ENCODE assay signal across 18 cellular contexts in genomic region chr9:21828853-21829405, GRCh38.
"Had no signal": no experiment of that assay in that cellular context is flagged by ENCODE, and none has a peak within 500 bp of the region (broad histone marks: within the 10 kb centered on the region; RNA-seq: fewer than 3 reads in every experiment).

No MANE protein-coding gene starts in this region.

- H3K27me3 ChIP-seq: breast epithelium, dorsolateral prefrontal cortex, gastrocnemius medialis, heart right ventricle, right atrium auricular region had no signal

- H3K27me3 Mint-ChIP-seq: activated CD8-positive, alpha-beta memory T cell treated with anti-CD3 and anti-CD28 coated beads, Interleukin-2, amount 10 ng/mL, durations not matched to agents 7 days and 5 days; T-cell had no signal

- H3K9me3 Mint-ChIP-seq: activated T-cell treated with anti-CD3 and anti-CD28 coated beads, Interleukin-2, amount 50 U/mL, for 4 hours; T-cell had no signal

- H3K36me3 ChIP-seq: breast epithelium had no signal

- H3K27ac Mint-ChIP-seq: activated CD8-positive, alpha-beta memory T cell treated with anti-CD3 and anti-CD28 coated beads, Interleukin-2, amount 10 ng/mL, durations not matched to agents 7 days and 5 days; T-cell had no signal

- H2AFZ ChIP-seq: parathyroid adenoma had no signal

- DNase-seq: activated CD4-positive, CD25-positive, alpha-beta regulatory T cell; activated CD8-positive, alpha-beta memory T cell treated with anti-CD3 and anti-CD28 coated beads, Interleukin-2, amount 10 ng/mL, durations not matched to agents 7 days and 5 days; activated gamma-delta T cell treated with Interleukin-2 at 50 U/mL for 16 hours; activated T-cell treated with anti-CD3 and anti-CD28 coated beads, Interleukin-2, amount 50 U/mL, for 4 hours; aorta; dorsolateral prefrontal cortex; gastrocnemius medialis; heart right ventricle; islet precursor cell; left ventricle myocardium superior; mesendoderm; small intestine; T-cell; trophoblast cell had no signal

- H3K9me3 ChIP-seq: breast epithelium, gastrocnemius medialis, right atrium auricular region had no signal

- H3K4me3 Mint-ChIP-seq: activated CD8-positive, alpha-beta memory T cell treated with anti-CD3 and anti-CD28 coated beads, Interleukin-2, amount 10 ng/mL, durations not matched to agents 7 days and 5 days; activated T-cell treated with anti-CD3 and anti-CD28 coated beads, Interleukin-2, amount 50 U/mL, for 4 hours; T-cell had no signal

- H3K9ac ChIP-seq: parathyroid adenoma had no signal

- H3K79me2 ChIP-seq: parathyroid adenoma had no signal

- H3K4me1 ChIP-seq: breast epithelium, parathyroid adenoma had no signal

- H3K27ac ChIP-seq: breast epithelium, dorsolateral prefrontal cortex, gastrocnemius medialis, heart right ventricle, parathyroid adenoma, right atrium auricular region, SK-N-MC had no signal

- H3K4me3 ChIP-seq: breast epithelium, dorsolateral prefrontal cortex, gastrocnemius medialis, heart right ventricle, right atrium auricular region, SK-N-MC had no signal
